ENCODE assay signal across 29 cellular contexts in genomic region chr11:37942081-37942480, GRCh38.
"Had no signal": no experiment of that assay in that cellular context is flagged by ENCODE, and none has a peak within 500 bp of the region (broad histone marks: within the 10 kb centered on the region; RNA-seq: fewer than 3 reads in every experiment).

No MANE protein-coding gene starts in this region.

- H3K4me3 Mint-ChIP-seq: activated CD4-positive, alpha-beta memory T cell treated with anti-CD3 and anti-CD28 coated beads for 36 hours; activated CD4-positive, alpha-beta T cell treated with anti-CD3 and anti-CD28 coated beads, Interleukin-2, amount 10 ng/mL, durations not matched to agents 24 days and 14 days; activated naive CD4-positive, alpha-beta T cell treated with anti-CD3 and anti-CD28 coated beads, Interleukin-2, amount 10 ng/mL, durations not matched to agents 7 days and 5 days; activated naive CD8-positive, alpha-beta T cell treated with anti-CD3 and anti-CD28 coated beads, Interleukin-2, amount 10 ng/mL, durations not matched to agents 7 days and 5 days; activated T-cell treated with anti-CD3 and anti-CD28 coated beads, Interleukin-2, amount 50 U/mL, for 24 hours; central memory CD8-positive, alpha-beta T cell; effector memory CD8-positive, alpha-beta T cell; natural killer cell; neural progenitor cell had no signal

- H3K4me1 Mint-ChIP-seq: activated CD4-positive, alpha-beta T cell treated with anti-CD3 and anti-CD28 coated beads, Interleukin-2, amount 10 ng/mL, durations not matched to agents 24 days and 14 days; activated naive CD4-positive, alpha-beta T cell treated with anti-CD3 and anti-CD28 coated beads, Interleukin-2, amount 10 ng/mL, durations not matched to agents 7 days and 5 days; activated naive CD8-positive, alpha-beta T cell treated with anti-CD3 and anti-CD28 coated beads, Interleukin-2, amount 10 ng/mL, durations not matched to agents 7 days and 5 days; central memory CD8-positive, alpha-beta T cell; natural killer cell; neural progenitor cell had no signal

- H3K27ac Mint-ChIP-seq: activated CD4-positive, alpha-beta memory T cell treated with anti-CD3 and anti-CD28 coated beads for 36 hours; activated CD4-positive, alpha-beta T cell treated with anti-CD3 and anti-CD28 coated beads, Interleukin-2, amount 10 ng/mL, durations not matched to agents 24 days and 14 days; activated naive CD4-positive, alpha-beta T cell treated with anti-CD3 and anti-CD28 coated beads, Interleukin-2, amount 10 ng/mL, durations not matched to agents 7 days and 5 days; activated naive CD8-positive, alpha-beta T cell treated with anti-CD3 and anti-CD28 coated beads, Interleukin-2, amount 10 ng/mL, durations not matched to agents 7 days and 5 days; activated T-cell treated with anti-CD3 and anti-CD28 coated beads, Interleukin-2, amount 50 U/mL, for 24 hours; effector memory CD8-positive, alpha-beta T cell; natural killer cell; neural progenitor cell had no signal

- H2AFZ ChIP-seq: neural progenitor cell had no signal

- H3K27ac ChIP-seq: ascending aorta, colonic mucosa, dorsolateral prefrontal cortex, foreskin keratinocyte, heart right ventricle, left lung, lower lobe of right lung, neural progenitor cell, right lobe of liver, testis, uterus, WERI-Rb-1 had no signal

- H3K27me3 Mint-ChIP-seq: activated CD4-positive, alpha-beta memory T cell treated with anti-CD3 and anti-CD28 coated beads for 36 hours; activated CD4-positive, alpha-beta T cell treated with anti-CD3 and anti-CD28 coated beads, Interleukin-2, amount 10 ng/mL, durations not matched to agents 24 days and 14 days; activated naive CD4-positive, alpha-beta T cell treated with anti-CD3 and anti-CD28 coated beads, Interleukin-2, amount 10 ng/mL, durations not matched to agents 7 days and 5 days; activated naive CD8-positive, alpha-beta T cell treated with anti-CD3 and anti-CD28 coated beads, Interleukin-2, amount 10 ng/mL, durations not matched to agents 7 days and 5 days; activated T-cell treated with anti-CD3 and anti-CD28 coated beads, Interleukin-2, amount 50 U/mL, for 24 hours; central memory CD8-positive, alpha-beta T cell; effector memory CD8-positive, alpha-beta T cell had no signal

- H3K36me3 ChIP-seq: ascending aorta, colonic mucosa, heart right ventricle, left lung, lower lobe of right lung, neural progenitor cell, right lobe of liver, uterus, WERI-Rb-1 had no signal

- H3K4me2 ChIP-seq: neural progenitor cell had no signal

- H3K9me3 Mint-ChIP-seq: activated CD4-positive, alpha-beta T cell treated with anti-CD3 and anti-CD28 coated beads, Interleukin-2, amount 10 ng/mL, durations not matched to agents 24 days and 14 days; activated naive CD4-positive, alpha-beta T cell treated with anti-CD3 and anti-CD28 coated beads, Interleukin-2, amount 10 ng/mL, durations not matched to agents 7 days and 5 days; effector memory CD8-positive, alpha-beta T cell had no signal

- H3K9me3 ChIP-seq: colonic mucosa, right lobe of liver, testis, uterus had no signal

- H3K27me3 ChIP-seq: ascending aorta, colonic mucosa, dorsolateral prefrontal cortex, foreskin keratinocyte, heart right ventricle, left lung, neural progenitor cell, right lobe of liver, testis, uterus had no signal

- H3K36me3 Mint-ChIP-seq: activated CD4-positive, alpha-beta memory T cell treated with anti-CD3 and anti-CD28 coated beads for 36 hours; activated naive CD4-positive, alpha-beta T cell treated with anti-CD3 and anti-CD28 coated beads, Interleukin-2, amount 10 ng/mL, durations not matched to agents 7 days and 5 days; activated naive CD8-positive, alpha-beta T cell treated with anti-CD3 and anti-CD28 coated beads, Interleukin-2, amount 10 ng/mL, durations not matched to agents 7 days and 5 days; neural progenitor cell had no signal

- H3K9ac ChIP-seq: neural progenitor cell had no signal

- H3K4me1 ChIP-seq: ascending aorta, colonic mucosa, foreskin keratinocyte, heart right ventricle, left lung, lower lobe of right lung, neural progenitor cell, right lobe of liver, testis, uterus had no signal

- DNase-seq: activated CD4-positive, alpha-beta memory T cell treated with anti-CD3 and anti-CD28 coated beads for 36 hours; activated CD4-positive, alpha-beta T cell treated with anti-CD3 and anti-CD28 coated beads, Interleukin-2, amount 10 ng/mL, durations not matched to agents 24 days and 14 days; activated CD8-positive, alpha-beta memory T cell treated with anti-CD3 and anti-CD28 coated beads, Interleukin-2, amount 50 U/mL, for 48 hours; activated gamma-delta T cell; activated naive CD4-positive, alpha-beta T cell treated with anti-CD3 and anti-CD28 coated beads, Interleukin-2, amount 10 ng/mL, durations not matched to agents 7 days and 5 days; activated naive CD8-positive, alpha-beta T cell treated with anti-CD3 and anti-CD28 coated beads, Interleukin-2, amount 10 ng/mL, durations not matched to agents 7 days and 5 days; activated T-cell treated with anti-CD3 and anti-CD28 coated beads, Interleukin-2, amount 50 U/mL, for 24 hours; colonic mucosa; dorsolateral prefrontal cortex; effector memory CD8-positive, alpha-beta T cell; foreskin keratinocyte; heart right ventricle; left lung; lower lobe of right lung; mesendoderm; natural killer cell; occipital lobe; posterior cingulate gyrus; right lobe of liver; stimulated activated CD4-positive, alpha-beta T cell treated with anti-CD3 and anti-CD28 coated beads, Interleukin-2, amount 100 ng/mL, for 48 hours; stimulated activated naive CD4-positive, alpha-beta T cell treated with Interleukin-2 at 50 U/mL for 16 hours; T-helper 9 cell; testis; trophoblast cell; uterus; WERI-Rb-1 had no signal

- H3K4me3 ChIP-seq: ascending aorta, colonic mucosa, dorsolateral prefrontal cortex, heart right ventricle, left lung, lower lobe of right lung, neural progenitor cell, right lobe of liver, testis, uterus had no signal
